Comparison of ENCODE assay signal across 10 cellular contexts in the genomic region with DNA sequence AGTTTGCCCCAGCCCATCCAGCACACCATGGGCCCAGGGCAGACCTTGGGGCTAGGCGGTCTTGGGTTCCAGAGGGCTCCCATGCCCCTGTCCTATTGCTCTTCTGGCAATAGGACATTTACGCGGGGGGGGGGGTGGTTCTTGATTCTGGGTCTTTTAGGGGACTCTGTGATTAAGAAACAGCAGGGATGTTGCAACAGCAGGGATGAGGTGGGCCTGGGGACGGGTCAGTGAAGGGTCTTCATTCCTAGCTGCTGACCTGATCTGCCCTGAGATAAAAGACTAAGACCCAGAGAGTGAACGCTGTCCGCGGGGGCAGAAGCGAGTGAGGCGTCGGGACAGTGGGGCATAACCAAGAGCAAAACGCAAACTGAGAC. TPM values are rescaled to one million over a fixed set of nuclear protein-coding genes. Genes with fewer than 3 reads are reported as not detected.
DNase-seq lines count a peak whose midpoint lies in the region; ATAC-seq, FAIRE-seq and TF ChIP-seq lines count a peak whose summit lies in the region.
"Had no signal": no experiment of that assay in that cellular context is flagged by ENCODE, and none has a peak within 500 bp of the region (broad histone marks: within the 10 kb centered on the region; RNA-seq: fewer than 3 reads in every experiment).

No MANE protein-coding gene starts in this region.

- peak overlapping the region; percentile 65 for H3K4me3 Mint-ChIP-seq in natural killer cell

- ATAC-seq in A549 (no peak), natural killer cell (no peak), GM19035 (IDR thresholded peaks at IDR 0.05; ENCODE audit: unreplicated experiment) (no peak), GM19328 (IDR thresholded peaks at IDR 0.05; ENCODE audit: unreplicated experiment) (no peak)

- H3K27ac ChIP-seq in A549 (peak overlapping the region; percentile 70 to 83; a peak in 5 of 6 replicates), duodenal mucosa (ENCODE audit: low read depth, low read length) (no peak overlapping the region)

- H3K4me3 ChIP-seq in A549 (peak overlapping the region; percentile 56), duodenal mucosa (ENCODE audit: low read depth in 1 of 2, low read length in 2 of 2) (peak overlapping the region; percentile 63 to 75)

- no peaks in the 10 kb centered on the region for H3K36me3 Mint-ChIP-seq in natural killer cell

- FAIRE-seq in A549 (lab: Jason Lieb, UNC) = no peak

- H3K4me1 Mint-ChIP-seq in natural killer cell = peaks cover 5 to 17% of the 10 kb centered on the region in 2 donors

- no peak for TF ChIP-seq POLR2A in A549 (IDR thresholded peaks at IDR 0.05; ENCODE audit: low read length)

- H3K27me3 Mint-ChIP-seq in natural killer cell (ENCODE audit: low read depth in 2 of 2) = peaks cover 30 to 36% of the 10 kb centered on the region in 2 donors

- H3K27ac Mint-ChIP-seq in natural killer cell = no peak overlapping the region

- POLR2A ChIA-PET in A549 (lab: Yijun Ruan, JAX) = interaction anchor here (0.7 to 1.3 kb wide), 3 partner anchors 17 to 213 kb away, joined by 3 to 10 read pairs (median 5); no protein-coding TSS in a partner anchor

- H3K4me2 ChIP-seq in A549 = peak overlapping the region; percentile 99

- no peaks in the 10 kb centered on the region for H3K9me3 Mint-ChIP-seq in natural killer cell

- TF ChIP-seq RAD21 in A549 (conservative IDR thresholded peaks at IDR 0.05 in 1 of 2, IDR thresholded peaks at IDR 0.05 in 1 of 2) (no peak), Ishikawa (IDR thresholded peaks at IDR 0.05; ENCODE audit: low read depth) (no peak)

- no peak for TF ChIP-seq EP300 in A549 (IDR thresholded peaks at IDR 0.05)
- TF ChIP-seq EP300 in Ishikawa (IDR thresholded peaks at IDR 0.05; ENCODE audit: borderline replicate concordance) = no peak

- no peak for DNase-seq in A549 (ENCODE audit: low read depth in 1 of 2, low spot score in 1 of 2)
- no peak for DNase-seq in natural killer cell
- no peak for DNase-seq in NCI-H146 (lab: John Stamatoyannopoulos, UW)
- DNase-seq in middle frontal gyrus (ENCODE audit: extremely low spot score, low spot score) = no peak
- DNase-seq: stimulated activated naive CD4-positive, alpha-beta T cell treated with Interleukin-2 at 50 U/mL for 16 hours had no signal

- intact Hi-C loops in natural killer cell (cut with micrococcal nuclease) = no loop called here

- CTCF ChIA-PET in A549 (lab: Yijun Ruan, JAX) = interaction anchor here (0.7 to 25.6 kb wide), 7 partner anchors 68 to 468 kb away, joined by 3 to 732 read pairs (median 3); partner anchors contain the start of gene SNX19

- H3K9me3 ChIP-seq in A549 = no peaks in the 10 kb centered on the region
- no peaks in the 10 kb centered on the region for H3K9me3 ChIP-seq in duodenal mucosa (ENCODE audit: control insufficient read depth in 1 of 2, low read length in 2 of 2)

- H3K4me1 ChIP-seq in A549 = peaks cover 16% of the 10 kb centered on the region; the same call in 1 of the 3 replicates
- H3K4me1 ChIP-seq in duodenal mucosa (ENCODE audit: control insufficient read depth in 1 of 2, insufficient read depth in 2 of 2, low read length in 2 of 2) = peaks cover 17 to 28% of the 10 kb centered on the region in 2 donors

- H3K9ac ChIP-seq in duodenal mucosa (ENCODE audit: low read depth in 1 of 2, low read length in 2 of 2) = no peak overlapping the region

- 4% methylated on average over 8 of the region's 11 CpGs for WGBS in A549 (ENCODE audit: missing lambda C conversion rate)

- TF ChIP-seq CTCF in A549 (IDR thresholded peaks at IDR 0.05) (no peak), natural killer cell (IDR thresholded peaks at IDR 0.05) (no peak)

- H3K27me3 ChIP-seq in duodenal mucosa (ENCODE audit: control insufficient read depth in 1 of 2, insufficient read depth in 2 of 2, low read length in 2 of 2) = peaks cover 5 to 17% of the 10 kb centered on the region in 2 donors

- no peaks in the 10 kb centered on the region for H3K36me3 ChIP-seq in duodenal mucosa (ENCODE audit: control insufficient read depth in 1 of 2, insufficient read depth in 2 of 2, low read length in 2 of 2)

TF ChIP-seq in A549, 52 proteins besides CTCF, POLR2A, EP300 and RAD21:
- TF ChIP-seq CEBPB (IDR thresholded peaks at IDR 0.05) (peak; percentile 16 to 59; a peak in 2 of 4 replicates), POLR2AphosphoS2 (conservative IDR thresholded peaks at IDR 0.05; ENCODE audit: low read length) (no peak)
TF ChIP-seq in A549: peak in this region for 1.

TF ChIP-seq in Ishikawa, 13 proteins besides CTCF, POLR2A, EP300 and RAD21:
- TF ChIP-seq CEBPB (IDR thresholded peaks at IDR 0.05) (peak; percentile 67), NFIC (IDR thresholded peaks at IDR 0.05) (no peak), FOXM1 (IDR thresholded peaks at IDR 0.05; ENCODE audit: borderline replicate concordance, low read depth) (no peak), TEAD4 (IDR thresholded peaks at IDR 0.05) (no peak), MAX (IDR thresholded peaks at IDR 0.05) (no peak), TCF12 (IDR thresholded peaks at IDR 0.05; ENCODE audit: low read depth) (no peak), USF1 (IDR thresholded peaks at IDR 0.05) (no peak)
- TF ChIP-seq, protein P1, sequence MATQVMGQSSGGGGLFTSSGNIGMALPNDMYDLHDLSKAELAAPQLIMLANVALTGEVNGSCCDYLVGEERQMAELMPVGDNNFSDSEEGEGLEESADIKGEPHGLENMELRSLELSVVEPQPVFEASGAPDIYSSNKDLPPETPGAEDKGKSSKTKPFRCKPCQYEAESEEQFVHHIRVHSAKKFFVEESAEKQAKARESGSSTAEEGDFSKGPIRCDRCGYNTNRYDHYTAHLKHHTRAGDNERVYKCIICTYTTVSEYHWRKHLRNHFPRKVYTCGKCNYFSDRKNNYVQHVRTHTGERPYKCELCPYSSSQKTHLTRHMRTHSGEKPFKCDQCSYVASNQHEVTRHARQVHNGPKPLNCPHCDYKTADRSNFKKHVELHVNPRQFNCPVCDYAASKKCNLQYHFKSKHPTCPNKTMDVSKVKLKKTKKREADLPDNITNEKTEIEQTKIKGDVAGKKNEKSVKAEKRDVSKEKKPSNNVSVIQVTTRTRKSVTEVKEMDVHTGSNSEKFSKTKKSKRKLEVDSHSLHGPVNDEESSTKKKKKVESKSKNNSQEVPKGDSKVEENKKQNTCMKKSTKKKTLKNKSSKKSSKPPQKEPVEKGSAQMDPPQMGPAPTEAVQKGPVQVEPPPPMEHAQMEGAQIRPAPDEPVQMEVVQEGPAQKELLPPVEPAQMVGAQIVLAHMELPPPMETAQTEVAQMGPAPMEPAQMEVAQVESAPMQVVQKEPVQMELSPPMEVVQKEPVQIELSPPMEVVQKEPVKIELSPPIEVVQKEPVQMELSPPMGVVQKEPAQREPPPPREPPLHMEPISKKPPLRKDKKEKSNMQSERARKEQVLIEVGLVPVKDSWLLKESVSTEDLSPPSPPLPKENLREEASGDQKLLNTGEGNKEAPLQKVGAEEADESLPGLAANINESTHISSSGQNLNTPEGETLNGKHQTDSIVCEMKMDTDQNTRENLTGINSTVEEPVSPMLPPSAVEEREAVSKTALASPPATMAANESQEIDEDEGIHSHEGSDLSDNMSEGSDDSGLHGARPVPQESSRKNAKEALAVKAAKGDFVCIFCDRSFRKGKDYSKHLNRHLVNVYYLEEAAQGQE (IDR thresholded peaks at IDR 0.05; ENCODE audit: low read depth) = no peak

RNA-seq across cellular contexts. Expression of gene ADAMTS15, which starts 0.4 kb away (rescaled TPM):
- 2.2 and 2.7 TPM in 2 replicates for polyA plus RNA-seq in A549 (2011; rRNA removed)
- polyA plus RNA-seq in A549 (2012; cell fraction: cytosol; rRNA removed) = 2.1 and 3.0 TPM in 2 replicates
- polyA plus RNA-seq in A549 (2012; cell fraction: nucleus; rRNA removed) = 12.4 and 13.7 TPM in 2 replicates
- polyA plus RNA-seq in A549 (2017; fragmentation: RNase III; extraction: RNeasy Plus Mini Kit Qiagen cat#74134 plus additional on column Dnase treatment) = 3.4 to 4.3 TPM (median 4.0 TPM) in 3 replicates
- polyA minus RNA-seq in A549 (2011; rRNA and poly(A)+ RNA removed) = 4.7 and 6.2 TPM in 2 replicates
- total RNA-seq in natural killer cell = under 1 TPM in 1 of 3 donors, not detected in 2; 0.20 TPM

RNA-seq across cellular contexts. Expression of gene ADAMTS8, which starts 19.6 kb away (rescaled TPM):
- polyA plus RNA-seq in A549 (2011; rRNA removed) (0.15 and 0.17 TPM in 2 replicates), A549 (2017; fragmentation: RNase III; extraction: RNeasy Plus Mini Kit Qiagen cat#74134 plus additional on column Dnase treatment) (0.26 to 0.34 TPM (median 0.33 TPM) in 3 replicates)
- 0.33 and 0.49 TPM in 2 replicates for polyA plus RNA-seq in A549 (2012; cell fraction: cytosol; rRNA removed)
- polyA plus RNA-seq in A549 (2012; cell fraction: nucleus; rRNA removed) = 0.76 and 0.84 TPM in 2 replicates
- polyA minus RNA-seq in A549 (2011; rRNA and poly(A)+ RNA removed) = 0.34 and 0.41 TPM in 2 replicates
- not detected for total RNA-seq in natural killer cell
- total RNA-seq: Daoy had no signal
